8 cellular contexts compared by ENCODE assay signal in genomic region chr2:109545828-109546713, GRCh38.
DNase-seq lines count a peak whose midpoint lies in the region; FAIRE-seq and TF ChIP-seq lines count a peak whose summit lies in the region.

No MANE protein-coding gene starts in this region.

- WGBS in ovary, 3 donors, result 33 to 36% (median 36%) methylated on average over 10 of the region's 10 CpGs

- DNase-seq in C1 segment of cervical spinal cord (lab: John Stamatoyannopoulos, UW) (peak in 11 of 14 donors; percentile 2 to 62 (median 26)), GM19240 (ENCODE audit: insufficient read length, low spot score) (peak; percentile 18), HT-29 (ENCODE audit: low spot score) (peak; percentile 81), SHP77 (lab: John Stamatoyannopoulos, UW) (peak; percentile 15 to 35), frontal cortex (ENCODE audit: low spot score in 2 of 2) (peak; percentile 17 to 34), ovary (peak; percentile 53 to 85 (median 75)), ureter (ENCODE audit: low spot score) (peak; percentile 69)
- DNase-seq in activated effector memory CD4-positive, alpha-beta T cell treated with anti-CD3 and anti-CD28 coated beads, Interleukin-2, amount 50 U/mL, for 16 hours, result peak; percentile 79

- H3K4me1 ChIP-seq in ovary (ENCODE audit: insufficient read depth), result no peaks in the 10 kb centered on the region

- no peaks in the 10 kb centered on the region for H3K9me3 ChIP-seq in ovary

- H3K27ac ChIP-seq in ovary, result no peak overlapping the region

- no peaks in the 10 kb centered on the region for H3K27me3 ChIP-seq in ovary

- H3K4me3 ChIP-seq in ovary, result no peak overlapping the region

- H3K36me3 ChIP-seq in ovary, result no peaks in the 10 kb centered on the region

- peak; percentile 80 to 92 (median 85) for TF ChIP-seq CTCF in ovary (IDR thresholded peaks at IDR 0.05)

- FAIRE-seq in frontal cortex (lab: Jason Lieb, UNC), result peak; percentile 71

- intact Hi-C loops in ovary (cut with DNase I), result loop anchor here (5.0 to 10.0 kb wide), 3 partner anchors 169 to 186 kb away; no protein-coding TSS in a partner anchor

- no peak for TF ChIP-seq POLR2A in ovary (IDR thresholded peaks at IDR 0.05)

- no peak for TF ChIP-seq EP300 in ovary (IDR thresholded peaks at IDR 0.05)

Comparison
In these comparisons a context has a peak if more than half of its experiments do, and no peak if none do; other contexts are left out.
1. DNase-seq: peak in every context shown above with its lines; median percentile 81 in HT-29; 79 in activated effector memory CD4-positive, alpha-beta T cell treated with anti-CD3 and anti-CD28 coated beads, Interleukin-2, amount 50 U/mL, for 16 hours; 75 in ovary; 69 in ureter; 26 in C1 segment of cervical spinal cord; 26 in frontal cortex; 25 in SHP77; 18 in GM19240.